ENCODE assay signal across 8 cellular contexts in the genomic region with DNA sequence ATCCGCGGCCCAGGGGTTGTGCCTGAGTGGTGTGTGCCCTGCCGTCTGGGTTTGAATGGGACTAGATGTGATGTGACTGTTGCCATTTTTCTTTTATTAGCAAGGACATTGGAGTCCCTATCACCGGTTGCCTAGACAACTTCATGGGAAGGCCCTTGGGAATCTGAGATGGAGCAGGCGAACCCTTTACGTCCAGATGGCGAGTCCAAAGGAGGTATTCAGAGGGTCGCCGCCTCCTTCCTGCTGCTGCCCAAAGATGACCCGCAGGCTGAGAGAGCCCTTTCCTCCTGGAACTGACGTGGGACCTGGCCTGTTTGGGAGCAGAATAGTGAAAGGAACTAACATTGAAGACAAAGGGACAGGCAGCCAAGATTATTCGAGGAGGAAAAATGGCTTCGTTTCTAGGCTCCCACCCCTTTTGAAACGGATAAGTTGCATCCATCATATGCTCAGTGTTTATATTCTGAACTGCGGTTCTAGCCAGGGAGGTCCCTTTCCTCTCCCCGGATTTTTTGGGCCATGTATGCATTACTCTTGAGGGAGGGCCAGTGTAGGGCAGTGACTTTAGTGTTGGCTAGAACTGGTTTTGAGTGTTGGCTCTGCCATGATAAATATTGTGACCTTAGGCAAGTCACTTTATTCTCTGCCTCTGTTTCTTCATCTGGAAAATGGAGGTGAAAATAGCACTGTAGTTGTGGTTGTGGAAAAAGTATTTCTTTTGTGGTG. TPM values are rescaled to one million over a fixed set of nuclear protein-coding genes. Genes with fewer than 3 reads are reported as not detected.
A peak's percentile ranks its signal among the peaks of the same experiment; 100 is the strongest.
DNase-seq lines count a peak whose midpoint lies in the region; ATAC-seq and TF ChIP-seq lines count a peak whose summit lies in the region.

No MANE protein-coding gene starts in this region.

- TF ChIP-seq CTCF in HL-60 (IDR thresholded peaks at IDR 0.05; ENCODE audit: insufficient read depth, low read length) (no peak), epithelial cell of esophagus (IDR thresholded peaks at IDR 0.05; ENCODE audit: insufficient read depth, low read depth, low read length, missing control alignments) (no peak), neural crest cell (conservative IDR thresholded peaks at IDR 0.05) (no peak)

- H3K4me3 ChIP-seq in HL-60 (replicated peaks; ENCODE audit: insufficient read depth, low read length), result peak overlapping the region; percentile 86
- H3K4me3 ChIP-seq in epithelial cell of esophagus (ENCODE audit: low read length), result peak overlapping the region; percentile 78

- peak overlapping the region; percentile 100 for H3K4me3 Mint-ChIP-seq in neural crest cell

- H3K27ac Mint-ChIP-seq in neural crest cell (ENCODE audit: unreplicated experiment), result peak overlapping the region; percentile 100

- ATAC-seq in GM18505 (IDR thresholded peaks at IDR 0.05; ENCODE audit: unreplicated experiment) (no peak), HG03025 (IDR thresholded peaks at IDR 0.05; ENCODE audit: low FRiP score, unreplicated experiment) (no peak)

- H3K27me3 ChIP-seq in HL-60 (ENCODE audit: insufficient read depth, poor library complexity, severe bottlenecking), result no peaks in the 10 kb centered on the region

- no peak for TF ChIP-seq POLR2A in GM18505 (IDR thresholded peaks at IDR 0.05; ENCODE audit: borderline replicate concordance, extremely low read depth, insufficient read depth, insufficient read length)

- no peaks in the 10 kb centered on the region for H3K9me3 Mint-ChIP-seq in neural crest cell

- H3K36me3 Mint-ChIP-seq in neural crest cell (ENCODE audit: low read depth), result peaks cover 23% of the 10 kb centered on the region

- H3K27me3 Mint-ChIP-seq in neural crest cell (ENCODE audit: low read depth), result no peaks in the 10 kb centered on the region

- DNase-seq in DMS114 treated with DMSO at 0.1 percent for 48 hours (lab: John Stamatoyannopoulos, UW; ENCODE audit: unreplicated experiment) (peak; percentile 13), HL-60 (ENCODE audit: low read depth in 1 of 2, low spot score in 1 of 2) (peak in 1 of 2 experiments; percentile 7), SK-N-DZ (ENCODE audit: low spot score) (peak; percentile 48), epithelial cell of esophagus (ENCODE audit: low read depth) (peak; percentile 25), neural crest cell (ENCODE audit: low read depth, low spot score) (peak; percentile 39), retina (no peak)

- H3K4me1 Mint-ChIP-seq in neural crest cell, result peaks cover 60% of the 10 kb centered on the region

- peak overlapping the region; percentile 100 for H3K27ac ChIP-seq in HL-60 (replicated peaks)

RNA-seq across cellular contexts. Expression of gene CENPO, which starts 0.7 kb away (rescaled TPM):
- 27.9 and 41.2 TPM in 2 replicates for polyA plus RNA-seq in SK-N-DZ (2014; cell fraction: cytosol; rRNA removed)
- 34.9 and 45.0 TPM in 2 replicates for polyA plus RNA-seq in SK-N-DZ (2014; cell fraction: nucleus; rRNA removed)
- 69.3 and 69.7 TPM in 2 replicates for total RNA-seq in neural crest cell

RNA-seq across cellular contexts. Expression of gene PTRHD1, which starts 0.7 kb away (rescaled TPM):
- polyA plus RNA-seq in SK-N-DZ (2014; cell fraction: cytosol; rRNA removed), result 13.6 and 23.3 TPM in 2 replicates
- 6.6 and 29.7 TPM in 2 replicates for polyA plus RNA-seq in SK-N-DZ (2014; cell fraction: nucleus; rRNA removed)
- 38.2 and 42.7 TPM in 2 replicates for total RNA-seq in neural crest cell
